ENCODE assay signal across 1 cellular context in genomic region chr4:187019896-187020295, GRCh38.
TF ChIP-seq lines count a peak whose summit lies in the region.

No MANE protein-coding gene starts in this region.

TF ChIP-seq in IMR-90, 13 proteins besides CTCF, POLR2A, EP300 and RAD21:
- no peak for TF ChIP-seq ELK1 (IDR thresholded peaks at IDR 0.05; ENCODE audit: borderline replicate concordance, low read depth, low read length)
- no peak for TF ChIP-seq SMC3 (IDR thresholded peaks at IDR 0.05; ENCODE audit: low read depth, low read length)
- TF ChIP-seq MXI1 (IDR thresholded peaks at IDR 0.05; ENCODE audit: borderline replicate concordance, low read depth, low read length) = no peak
- TF ChIP-seq RFX5 (IDR thresholded peaks at IDR 0.05; ENCODE audit: low read depth, low read length) = no peak
- TF ChIP-seq MAZ (IDR thresholded peaks at IDR 0.05; ENCODE audit: borderline replicate concordance, low read depth, low read length) = no peak
- TF ChIP-seq MAFK (IDR thresholded peaks at IDR 0.05; ENCODE audit: low read depth, low read length) = no peak
- no peak for TF ChIP-seq CHD1 (IDR thresholded peaks at IDR 0.05; ENCODE audit: low read depth, low read length)
